1 cellular context compared by ENCODE assay signal in genomic region chr13:33388254-33388998, GRCh38.
TF ChIP-seq lines count a peak whose summit lies in the region.

No MANE protein-coding gene starts in this region.

TF ChIP-seq in HepG2, 621 proteins besides CTCF, POLR2A, EP300 and RAD21 (continued from another document):
- TF ChIP-seq FOXP4 (CRISPR knock-in tag; IDR thresholded peaks at IDR 0.05): no peak
- no peak for TF ChIP-seq CENPT (CRISPR knock-in tag; IDR thresholded peaks at IDR 0.05; ENCODE audit: low read depth)
- TF ChIP-seq ZNF616 (CRISPR knock-in tag; IDR thresholded peaks at IDR 0.05; ENCODE audit: low read depth): no peak
